Comparison of ENCODE assay signal across 1 cellular context in the genomic region with DNA sequence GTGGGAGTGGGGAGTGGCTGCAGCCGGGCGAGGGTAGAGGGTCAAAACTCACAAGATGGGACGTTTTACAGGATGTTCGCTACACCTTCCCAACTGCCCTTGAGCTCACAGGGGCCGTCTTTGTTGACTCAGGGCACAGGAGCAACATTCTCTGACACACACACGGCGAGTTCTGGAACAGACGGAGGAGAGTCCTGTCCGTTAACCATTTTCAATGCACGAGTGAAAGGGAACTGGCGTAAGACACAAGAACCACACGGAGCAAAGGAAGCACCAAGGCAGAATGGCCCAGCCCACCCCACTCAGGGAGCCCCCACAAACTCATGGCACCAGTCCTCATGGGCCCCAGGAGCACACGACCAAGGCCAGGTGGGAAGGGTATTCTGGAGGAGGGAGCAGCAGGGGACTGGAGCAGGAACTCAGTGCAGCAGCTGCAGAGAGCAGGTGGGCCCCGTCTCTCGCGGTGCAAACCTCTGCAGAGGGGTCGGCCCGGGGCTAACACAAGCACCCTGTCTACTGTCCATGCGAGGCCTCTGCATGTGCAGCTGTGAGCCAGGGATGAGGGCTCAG.
TF ChIP-seq lines count a peak whose summit lies in the region.

No MANE protein-coding gene starts in this region.

TF ChIP-seq in HepG2, 621 proteins besides CTCF, POLR2A, EP300 and RAD21 (continued from another document and continues in another):
- TF ChIP-seq, protein P1, sequence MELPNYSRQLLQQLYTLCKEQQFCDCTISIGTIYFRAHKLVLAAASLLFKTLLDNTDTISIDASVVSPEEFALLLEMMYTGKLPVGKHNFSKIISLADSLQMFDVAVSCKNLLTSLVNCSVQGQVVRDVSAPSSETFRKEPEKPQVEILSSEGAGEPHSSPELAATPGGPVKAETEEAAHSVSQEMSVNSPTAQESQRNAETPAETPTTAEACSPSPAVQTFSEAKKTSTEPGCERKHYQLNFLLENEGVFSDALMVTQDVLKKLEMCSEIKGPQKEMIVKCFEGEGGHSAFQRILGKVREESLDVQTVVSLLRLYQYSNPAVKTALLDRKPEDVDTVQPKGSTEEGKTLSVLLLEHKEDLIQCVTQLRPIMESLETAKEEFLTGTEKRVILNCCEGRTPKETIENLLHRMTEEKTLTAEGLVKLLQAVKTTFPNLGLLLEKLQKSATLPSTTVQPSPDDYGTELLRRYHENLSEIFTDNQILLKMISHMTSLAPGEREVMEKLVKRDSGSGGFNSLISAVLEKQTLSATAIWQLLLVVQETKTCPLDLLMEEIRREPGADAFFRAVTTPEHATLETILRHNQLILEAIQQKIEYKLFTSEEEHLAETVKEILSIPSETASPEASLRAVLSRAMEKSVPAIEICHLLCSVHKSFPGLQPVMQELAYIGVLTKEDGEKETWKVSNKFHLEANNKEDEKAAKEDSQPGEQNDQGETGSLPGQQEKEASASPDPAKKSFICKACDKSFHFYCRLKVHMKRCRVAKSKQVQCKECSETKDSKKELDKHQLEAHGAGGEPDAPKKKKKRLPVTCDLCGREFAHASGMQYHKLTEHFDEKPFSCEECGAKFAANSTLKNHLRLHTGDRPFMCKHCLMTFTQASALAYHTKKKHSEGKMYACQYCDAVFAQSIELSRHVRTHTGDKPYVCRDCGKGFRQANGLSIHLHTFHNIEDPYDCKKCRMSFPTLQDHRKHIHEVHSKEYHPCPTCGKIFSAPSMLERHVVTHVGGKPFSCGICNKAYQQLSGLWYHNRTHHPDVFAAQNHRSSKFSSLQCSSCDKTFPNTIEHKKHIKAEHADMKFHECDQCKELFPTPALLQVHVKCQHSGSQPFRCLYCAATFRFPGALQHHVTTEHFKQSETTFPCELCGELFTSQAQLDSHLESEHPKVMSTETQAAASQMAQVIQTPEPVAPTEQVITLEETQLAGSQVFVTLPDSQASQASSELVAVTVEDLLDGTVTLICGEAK (IDR thresholded peaks at IDR 0.05), result no peak
- TF ChIP-seq, protein P1 (CRISPR knock-in tag; IDR thresholded peaks at IDR 0.05), result peak; percentile 47; the same call in 1 of the 2 replicates
- TF ChIP-seq ZSCAN22 (CRISPR knock-in tag; IDR thresholded peaks at IDR 0.05) (no peak), RCOR2 (CRISPR knock-in tag; IDR thresholded peaks at IDR 0.05) (peak; percentile 88), ZNF788 (CRISPR knock-in tag; IDR thresholded peaks at IDR 0.05; ENCODE audit: borderline replicate concordance) (peak; percentile 32; the same call in 1 of the 2 replicates), PHB2 (IDR thresholded peaks at IDR 0.05; ENCODE audit: partially characterized antibody) (no peak), ZNF383 (CRISPR knock-in tag; IDR thresholded peaks at IDR 0.05; ENCODE audit: borderline replicate concordance) (no peak), ZNF280D (CRISPR knock-in tag; IDR thresholded peaks at IDR 0.05) (0 out of 2 replicates have a peak, but pooled peaks have one; percentile 22), ZNF530 (CRISPR knock-in tag; IDR thresholded peaks at IDR 0.05; ENCODE audit: low read depth) (no peak), JUND (CRISPR knock-in tag; IDR thresholded peaks at IDR 0.05) (peak; percentile 39; the same call in 1 of the 2 replicates), TEAD3 (CRISPR knock-in tag; optimal IDR thresholded peaks at IDR 0.05; ENCODE audit: borderline replicate concordance) (peak; percentile 82), SOX6 (IDR thresholded peaks at IDR 0.05) (no peak), SOX6 (CRISPR knock-in tag; IDR thresholded peaks at IDR 0.05) (peak; percentile 67), KAT8 (CRISPR knock-in tag; IDR thresholded peaks at IDR 0.05) (peak; percentile 66; the same call in 1 of the 2 replicates), ZBTB26 (CRISPR knock-in tag; IDR thresholded peaks at IDR 0.05; ENCODE audit: borderline replicate concordance) (peak; percentile 81; the same call in 1 of the 2 replicates), NR2C2 (CRISPR knock-in tag; IDR thresholded peaks at IDR 0.05; ENCODE audit: borderline replicate concordance) (0 out of 2 replicates have a peak, but pooled peaks have one; percentile 46), SPEN (CRISPR knock-in tag; IDR thresholded peaks at IDR 0.05; ENCODE audit: low read depth) (0 out of 2 replicates have a peak, but pooled peaks have one; percentile 39), ETV5 (CRISPR knock-in tag; IDR thresholded peaks at IDR 0.05; ENCODE audit: borderline replicate concordance) (peak; percentile 79; the same call in 1 of the 2 replicates), SOX5 (CRISPR knock-in tag; IDR thresholded peaks at IDR 0.05; ENCODE audit: borderline replicate concordance) (peak; percentile 58; the same call in 1 of the 2 replicates), SP4 (CRISPR knock-in tag; IDR thresholded peaks at IDR 0.05) (peak; percentile 27; the same call in 1 of the 2 replicates), ZNF350 (CRISPR knock-in tag; IDR thresholded peaks at IDR 0.05; ENCODE audit: borderline replicate concordance, low read depth) (peak; percentile 80; the same call in 1 of the 2 replicates), POLR2AphosphoS5 (IDR thresholded peaks at IDR 0.05; ENCODE audit: low read depth, low read length) (no peak), KDM5B (CRISPR knock-in tag; IDR thresholded peaks at IDR 0.05; ENCODE audit: borderline replicate concordance) (peak; percentile 33; the same call in 1 of the 2 replicates), MAFK (conservative IDR thresholded peaks at IDR 0.05 in 1 of 2, IDR thresholded peaks at IDR 0.05 in 1 of 2; ENCODE audit: low read length in 2 of 2) (no peak)
- TF ChIP-seq, protein P2, sequence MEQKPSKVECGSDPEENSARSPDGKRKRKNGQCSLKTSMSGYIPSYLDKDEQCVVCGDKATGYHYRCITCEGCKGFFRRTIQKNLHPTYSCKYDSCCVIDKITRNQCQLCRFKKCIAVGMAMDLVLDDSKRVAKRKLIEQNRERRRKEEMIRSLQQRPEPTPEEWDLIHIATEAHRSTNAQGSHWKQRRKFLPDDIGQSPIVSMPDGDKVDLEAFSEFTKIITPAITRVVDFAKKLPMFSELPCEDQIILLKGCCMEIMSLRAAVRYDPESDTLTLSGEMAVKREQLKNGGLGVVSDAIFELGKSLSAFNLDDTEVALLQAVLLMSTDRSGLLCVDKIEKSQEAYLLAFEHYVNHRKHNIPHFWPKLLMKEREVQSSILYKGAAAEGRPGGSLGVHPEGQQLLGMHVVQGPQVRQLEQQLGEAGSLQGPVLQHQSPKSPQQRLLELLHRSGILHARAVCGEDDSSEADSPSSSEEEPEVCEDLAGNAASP (CRISPR knock-in tag; IDR thresholded peaks at IDR 0.05; ENCODE audit: borderline replicate concordance), result peak; percentile 56
- TF ChIP-seq, protein P3, sequence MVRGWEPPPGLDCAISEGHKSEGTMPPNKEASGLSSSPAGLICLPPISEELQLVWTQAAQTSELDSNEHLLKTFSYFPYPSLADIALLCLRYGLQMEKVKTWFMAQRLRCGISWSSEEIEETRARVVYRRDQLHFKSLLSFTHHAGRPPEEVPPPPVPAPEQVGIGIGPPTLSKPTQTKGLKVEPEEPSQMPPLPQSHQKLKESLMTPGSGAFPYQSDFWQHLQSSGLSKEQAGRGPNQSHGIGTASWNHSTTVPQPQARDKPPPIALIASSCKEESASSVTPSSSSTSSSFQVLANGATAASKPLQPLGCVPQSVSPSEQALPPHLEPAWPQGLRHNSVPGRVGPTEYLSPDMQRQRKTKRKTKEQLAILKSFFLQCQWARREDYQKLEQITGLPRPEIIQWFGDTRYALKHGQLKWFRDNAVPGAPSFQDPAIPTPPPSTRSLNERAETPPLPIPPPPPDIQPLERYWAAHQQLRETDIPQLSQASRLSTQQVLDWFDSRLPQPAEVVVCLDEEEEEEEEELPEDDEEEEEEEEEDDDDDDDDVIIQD (CRISPR knock-in tag; IDR thresholded peaks at IDR 0.05; ENCODE audit: low read depth), result no peak
- TF ChIP-seq, protein P4, sequence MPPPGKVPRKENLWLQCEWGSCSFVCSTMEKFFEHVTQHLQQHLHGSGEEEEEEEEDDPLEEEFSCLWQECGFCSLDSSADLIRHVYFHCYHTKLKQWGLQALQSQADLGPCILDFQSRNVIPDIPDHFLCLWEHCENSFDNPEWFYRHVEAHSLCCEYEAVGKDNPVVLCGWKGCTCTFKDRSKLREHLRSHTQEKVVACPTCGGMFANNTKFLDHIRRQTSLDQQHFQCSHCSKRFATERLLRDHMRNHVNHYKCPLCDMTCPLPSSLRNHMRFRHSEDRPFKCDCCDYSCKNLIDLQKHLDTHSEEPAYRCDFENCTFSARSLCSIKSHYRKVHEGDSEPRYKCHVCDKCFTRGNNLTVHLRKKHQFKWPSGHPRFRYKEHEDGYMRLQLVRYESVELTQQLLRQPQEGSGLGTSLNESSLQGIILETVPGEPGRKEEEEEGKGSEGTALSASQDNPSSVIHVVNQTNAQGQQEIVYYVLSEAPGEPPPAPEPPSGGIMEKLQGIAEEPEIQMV (CRISPR knock-in tag; IDR thresholded peaks at IDR 0.05; ENCODE audit: low read depth), result 0 out of 2 replicates have a peak, but pooled peaks have one; percentile 60
- TF ChIP-seq, protein P5, sequence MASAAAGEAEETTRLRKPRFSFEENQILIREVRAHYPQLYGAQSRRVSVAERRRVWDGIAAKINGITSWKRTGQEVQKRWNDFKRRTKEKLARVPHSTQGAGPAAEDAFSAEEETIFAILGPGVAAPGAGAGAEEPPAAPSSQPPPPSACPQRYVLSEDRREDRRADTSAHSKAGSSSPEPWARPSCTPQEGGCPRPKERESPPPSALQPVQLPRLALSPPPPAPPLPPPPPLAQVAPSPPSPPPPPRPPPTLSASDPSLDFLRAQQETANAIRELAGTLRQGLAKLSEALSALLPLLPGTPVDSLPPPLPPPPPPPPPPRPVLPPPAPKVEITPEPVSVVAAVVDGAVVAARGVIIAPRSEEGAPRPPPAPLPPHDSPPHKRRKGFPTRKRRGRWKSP (CRISPR knock-in tag; IDR thresholded peaks at IDR 0.05), result peak; percentile 31; the same call in 1 of the 2 replicates
